In the genomic region with DNA sequence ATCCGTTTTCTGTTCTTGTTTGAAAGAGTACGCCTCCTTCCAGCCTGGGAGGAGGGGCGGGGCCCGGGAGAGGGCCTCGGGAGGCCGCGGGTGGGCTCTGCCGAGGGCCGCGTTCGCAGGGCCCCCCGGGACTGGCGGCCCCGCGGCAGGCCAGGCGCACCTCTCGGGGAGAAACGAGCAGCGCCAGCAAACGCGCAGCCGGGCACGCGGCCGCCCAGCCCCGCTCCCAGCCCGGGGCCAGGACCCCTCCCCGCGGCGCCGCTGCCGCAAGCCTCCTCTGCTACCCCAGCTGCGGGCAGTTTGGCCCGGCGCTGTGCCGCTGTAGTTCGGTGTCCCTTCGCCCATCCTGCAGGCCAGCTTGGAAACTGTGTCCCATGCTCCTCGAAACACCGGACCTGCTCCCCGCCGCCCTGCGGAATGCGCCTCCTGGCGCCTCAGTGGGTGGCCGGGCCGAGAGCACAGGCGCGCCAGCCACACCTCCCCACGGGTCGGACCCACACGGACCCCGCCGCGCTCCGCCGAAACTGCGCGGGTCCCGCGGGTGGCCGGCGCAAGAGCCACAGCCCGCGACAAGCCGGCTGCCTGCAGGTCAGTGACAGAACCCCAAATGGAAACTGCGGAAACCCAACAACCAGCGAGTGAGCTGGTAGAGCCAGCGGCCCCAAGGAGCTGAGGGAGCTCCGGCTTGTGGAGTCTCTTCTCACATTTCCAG, we compare ENCODE assay signal across 9 cellular contexts. TPM values are rescaled to one million over a fixed set of nuclear protein-coding genes. Genes with fewer than 3 reads are reported as not detected.
DNase-seq lines count a peak whose midpoint lies in the region; ATAC-seq and TF ChIP-seq lines count a peak whose summit lies in the region.
"Had no signal": no experiment of that assay in that cellular context is flagged by ENCODE, and none has a peak within 500 bp of the region (broad histone marks: within the 10 kb centered on the region; RNA-seq: fewer than 3 reads in every experiment).

No MANE protein-coding gene starts in this region.

- no peaks in the 10 kb centered on the region for H4K20me1 ChIP-seq in hepatocyte (ENCODE audit: insufficient read depth, poor library complexity, severe bottlenecking)

- no TSS peak for BruUV-seq in Caco-2 (replicated peaks; lab: Mats Ljungman, UMichigan)

- peak overlapping the region; percentile 93 for H3K4me2 ChIP-seq in hepatocyte

- in situ Hi-C loops in gastrocnemius medialis (cut with MboI; ENCODE audit: low sequenced_read_pairs in 4 of 4), result no loop called here

- H3K9me2 ChIP-seq in hepatocyte (replicated peaks; ENCODE audit: insufficient read depth), result no peaks in the 10 kb centered on the region

- H3K4me3 ChIP-seq in GM12864 (ENCODE audit: low read depth, low read length), result peak overlapping the region; percentile 48; the same call in 1 of the 2 replicates
- H3K4me3 ChIP-seq in hepatocyte, result peak overlapping the region; percentile 36
- H3K4me3 ChIP-seq in gastrocnemius medialis, result peak overlapping the region; percentile 59 to 78 (median 60)
- H3K4me3 ChIP-seq in Caco-2 (ENCODE audit: low read depth, low read length), result no peak overlapping the region

- H3K9me3 Mint-ChIP-seq in activated B cell treated with CpG ODN at 0.5 μM for 24 hours (no peaks in the 10 kb centered on the region), Caco-2 (ENCODE audit: unreplicated experiment) (no peaks in the 10 kb centered on the region)

- H3K27ac Mint-ChIP-seq in activated B cell treated with CpG ODN at 0.5 μM for 24 hours, result no peak overlapping the region
- no peak overlapping the region for H3K27ac Mint-ChIP-seq in Caco-2 (ENCODE audit: unreplicated experiment)
- H3K27ac Mint-ChIP-seq: activated naive CD4-positive, alpha-beta T cell treated with anti-CD3 and anti-CD28 coated beads for 36 hours had no signal

- H3K27ac ChIP-seq in hepatocyte (peak overlapping the region; percentile 68), gastrocnemius medialis (peak overlapping the region in 1 of 4 donors; percentile 87)

- no peaks in the 10 kb centered on the region for H3K79me2 ChIP-seq in hepatocyte

- peaks cover 45% of the 10 kb centered on the region for H3K4me1 Mint-ChIP-seq in activated B cell treated with CpG ODN at 0.5 μM for 24 hours
- peaks cover 11% of the 10 kb centered on the region for H3K4me1 Mint-ChIP-seq in Caco-2 (ENCODE audit: low read depth, unreplicated experiment)

- CTCF ChIA-PET in activated B cell treated with CpG ODN at 0.5 μM for 24 hours (lab: Charles Lee), result interaction anchor here (1.8 kb wide), 1 partner anchor 12 kb away, joined by 5 read pairs; no protein-coding TSS in a partner anchor
- CTCF ChIA-PET in Caco-2 (lab: Charles Lee), result interaction anchor here (0.7 kb wide), 1 partner anchor 786 kb away, joined by 3 read pairs; no protein-coding TSS in a partner anchor

- TF ChIP-seq POLR2A in gastrocnemius medialis (IDR thresholded peaks at IDR 0.05), result no peak

- H3K27me3 Mint-ChIP-seq in activated B cell treated with CpG ODN at 0.5 μM for 24 hours (peaks cover 52% of the 10 kb centered on the region), Caco-2 (ENCODE audit: insufficient read depth, unreplicated experiment) (peaks cover 16% of the 10 kb centered on the region)

- POLR2A ChIA-PET in activated B cell treated with CpG ODN at 0.5 μM for 24 hours (lab: Charles Lee) (interaction anchor here (0.7 kb wide), 1 partner anchor 10 kb away, joined by 3 read pairs; no protein-coding TSS in a partner anchor), Caco-2 (lab: Charles Lee) (no interaction called here)

- 4% methylated on average over 47 of the region's 70 CpGs for WGBS in hepatocyte (ENCODE audit: low lambda C conversion rate, missing lambda C conversion rate)

- H3K4me1 ChIP-seq in hepatocyte (ENCODE audit: insufficient read depth) (peaks cover 30% of the 10 kb centered on the region), gastrocnemius medialis (peaks cover 6 to 36% of the 10 kb centered on the region in 2 donors), Caco-2 (peaks cover 7% of the 10 kb centered on the region)

- DNase-seq in GM12864 (ENCODE audit: low read depth), result no peak
- DNase-seq in activated B cell treated with CpG ODN at 0.5 μM for 24 hours, result peak; percentile 30
- peak; percentile 57 for DNase-seq in hepatocyte (ENCODE audit: low spot score)
- no peak for DNase-seq in gastrocnemius medialis
- no peak for DNase-seq in Caco-2
- DNase-seq in GM10266 (ENCODE audit: extremely low spot score), result no peak
- no peak for DNase-seq in MV-4-11 (lab: John Stamatoyannopoulos, UW)
- DNase-seq in NCI-H446 (lab: John Stamatoyannopoulos, UW), result no peak

- no peak for ATAC-seq in activated B cell treated with CpG ODN at 0.5 μM for 24 hours (ENCODE audit: low read depth)
- ATAC-seq in gastrocnemius medialis, result no peak

- H3K27me3 ChIP-seq in hepatocyte, result peaks cover 58% of the 10 kb centered on the region
- peaks cover 61 to 72% (median 65%) of the 10 kb centered on the region in 3 donors for H3K27me3 ChIP-seq in gastrocnemius medialis
- no peaks in the 10 kb centered on the region for H3K27me3 ChIP-seq in Caco-2 (replicated peaks; ENCODE audit: control insufficient read depth, insufficient read depth, low read length)

- H3K36me3 ChIP-seq in hepatocyte (replicated peaks; ENCODE audit: insufficient read depth, low read depth) (no peaks in the 10 kb centered on the region), gastrocnemius medialis (no peaks in the 10 kb centered on the region), Caco-2 (ENCODE audit: control insufficient read depth, insufficient read depth, low read length) (no peaks in the 10 kb centered on the region; the same call in 1 of the 2 replicates)

- TF ChIP-seq CTCF in GM12864 (IDR thresholded peaks at IDR 0.05; ENCODE audit: low read depth, low read length, missing control alignments), result no peak
- no peak for TF ChIP-seq CTCF in activated B cell treated with CpG ODN at 0.5 μM for 24 hours (IDR thresholded peaks at IDR 0.05)
- TF ChIP-seq CTCF in hepatocyte (IDR thresholded peaks at IDR 0.05; ENCODE audit: poor library complexity), result no peak
- no peak for TF ChIP-seq CTCF in gastrocnemius medialis (IDR thresholded peaks at IDR 0.05 in 4 of 5, conservative IDR thresholded peaks at IDR 0.05 in 1 of 5)
- TF ChIP-seq CTCF in Caco-2 (IDR thresholded peaks at IDR 0.05; ENCODE audit: insufficient read depth in 1 of 2, low read depth in 1 of 2, low read length in 1 of 2, severe bottlenecking in 1 of 2, unreplicated experiment in 1 of 2), result no peak
- no peak for TF ChIP-seq CTCF in GM10266 (IDR thresholded peaks at IDR 0.05; ENCODE audit: control insufficient read depth, insufficient read depth, low read depth, missing control alignments)

- intact Hi-C loops in activated B cell treated with CpG ODN at 0.5 μM for 24 hours (cut with micrococcal nuclease) (loop anchor here (5.0 kb wide), 1 partner anchor 1170 kb away; the partner anchor contains the start of gene NSMCE3), gastrocnemius medialis (cut with DNase I; ENCODE audit: low total_unique reads) (no loop called here), Caco-2 (cut with micrococcal nuclease; ENCODE audit: unreplicated experiment) (loop anchor here (10.0 kb wide), 1 partner anchor 1212 kb away; no protein-coding TSS in a partner anchor)

- peak overlapping the region; percentile 43 for H2AFZ ChIP-seq in hepatocyte

- peak overlapping the region; percentile 91 for H3K4me3 Mint-ChIP-seq in activated B cell treated with CpG ODN at 0.5 μM for 24 hours
- no peak overlapping the region for H3K4me3 Mint-ChIP-seq in Caco-2 (ENCODE audit: unreplicated experiment)

- H3K9me3 ChIP-seq in hepatocyte (ENCODE audit: low read depth) (no peaks in the 10 kb centered on the region), gastrocnemius medialis (no peaks in the 10 kb centered on the region), Caco-2 (no peaks in the 10 kb centered on the region)

- H3K36me3 Mint-ChIP-seq in activated B cell treated with CpG ODN at 0.5 μM for 24 hours (ENCODE audit: low read depth) (no peaks in the 10 kb centered on the region), Caco-2 (ENCODE audit: insufficient read depth, unreplicated experiment) (peaks cover 6% of the 10 kb centered on the region)

RNA-seq across cellular contexts. Expression of gene OCA2, which starts 2.2 kb away (rescaled TPM):
- not detected in 2 replicates for total RNA-seq in activated B cell treated with CpG ODN at 0.5 μM for 24 hours
- 22.6 and 25.1 TPM in 2 replicates for total RNA-seq in hepatocyte
- polyA plus RNA-seq in hepatocyte, result 19.8 and 27.7 TPM in 2 replicates
- under 1 TPM in 3 of 4 donors, not detected in 1; 0.16 to 0.63 (median 0.41) TPM for total RNA-seq in gastrocnemius medialis
- 0.57 and 0.86 TPM in 2 replicates for total RNA-seq in Caco-2 (2022)
- total RNA-seq: activated naive CD4-positive, alpha-beta T cell treated with anti-CD3 and anti-CD28 coated beads for 36 hours had no signal

Comparison
In these comparisons a context has a peak if more than half of its experiments do, and no peak if none do; other contexts are left out.
1. DNase-seq: peak in activated B cell treated with CpG ODN at 0.5 μM for 24 hours (single experiment) and hepatocyte (single experiment); none in GM12864 (single experiment), gastrocnemius medialis (0 of 2), Caco-2 (0 of 2), GM10266 (single experiment), MV-4-11 (single experiment) and NCI-H446 (0 of 2).
2. RNA of gene OCA2, which starts 2.2 kb away (total RNA-seq): 22.6 to 25.1 TPM in hepatocyte; 0.57 to 0.86 TPM in Caco-2, 0.16 to 0.63 TPM in gastrocnemius medialis and not detected in activated B cell treated with CpG ODN at 0.5 μM for 24 hours; every median in the first group is over 10 times any median in the second.